Comparison of ENCODE assay signal across 10 cellular contexts in genomic region chr10:119131512-119132240, GRCh38. TPM values are rescaled to one million over a fixed set of nuclear protein-coding genes. Genes with fewer than 3 reads are reported as not detected.
DNase-seq lines count a peak whose midpoint lies in the region; ATAC-seq, FAIRE-seq and TF ChIP-seq lines count a peak whose summit lies in the region.
"Had no signal": no experiment of that assay in that cellular context is flagged by ENCODE, and none has a peak within 500 bp of the region (broad histone marks: within the 10 kb centered on the region; RNA-seq: fewer than 3 reads in every experiment).

No MANE protein-coding gene starts in this region.

- TF ChIP-seq CTCF in neutrophil (IDR thresholded peaks at IDR 0.05): no peak
- TF ChIP-seq CTCF in D721Med (IDR thresholded peaks at IDR 0.05; ENCODE audit: insufficient read depth, missing control alignments): no peak

- H3K27ac Mint-ChIP-seq in T-helper 17 cell: peak overlapping the region; percentile 92

- peak overlapping the region; percentile 93 for H3K27ac ChIP-seq in neutrophil
- H3K27ac ChIP-seq: C4-2B had no signal

- FAIRE-seq in D721Med (lab: Jason Lieb, UNC): no peak

- peaks cover 55% of the 10 kb centered on the region for H3K36me3 ChIP-seq in neutrophil

- H3K9me3 ChIP-seq in T-helper 17 cell (ENCODE audit: control insufficient read depth, low read length, poor library complexity, severe bottlenecking): no peaks in the 10 kb centered on the region
- H3K9me3 ChIP-seq in neutrophil: no peaks in the 10 kb centered on the region
- H3K9me3 ChIP-seq: body of pancreas had no signal

- H3K4me3 Mint-ChIP-seq in T-helper 17 cell: peak overlapping the region; percentile 87

- H3K27me3 Mint-ChIP-seq in T-helper 17 cell: no peaks in the 10 kb centered on the region

- peaks cover 70 to 71% of the 10 kb centered on the region in 2 experiments for H3K4me1 ChIP-seq in neutrophil (ENCODE audit: control insufficient read depth in 1 of 2, insufficient read depth in 1 of 2, low read depth in 1 of 2, low read length in 1 of 2)
- H3K4me1 ChIP-seq: body of pancreas had no signal

- peak overlapping the region; percentile 48 to 63 for H3K4me3 ChIP-seq in neutrophil (ENCODE audit: low read depth in 1 of 2, low read length in 1 of 2)
- H3K4me3 ChIP-seq: body of pancreas had no signal

- peaks cover 4% of the 10 kb centered on the region for H3K36me3 Mint-ChIP-seq in T-helper 17 cell (ENCODE audit: low read depth)

- DNase-seq in activated CD8-positive, alpha-beta memory T cell treated with anti-CD3 and anti-CD28 coated beads for 48 hours (ENCODE audit: low read depth in 2 of 3, low spot score in 2 of 3): peak in 2 of 3 experiments; percentile 4 to 29
- DNase-seq in activated CD8-positive, alpha-beta memory T cell treated with anti-CD3 and anti-CD28 coated beads, Interleukin-2, amount 50 U/mL, for 48 hours: no peak
- DNase-seq in T-helper 17 cell: no peak
- DNase-seq in dermis microvascular lymphatic vessel endothelial cell (ENCODE audit: low read depth in 2 of 2): peak; percentile 12 to 27
- no peak for DNase-seq in NCI-H1092 (lab: John Stamatoyannopoulos, UW)
- DNase-seq in D721Med (ENCODE audit: insufficient read length, low spot score): no peak

- H3K4me1 Mint-ChIP-seq in T-helper 17 cell: peaks cover 40% of the 10 kb centered on the region

- peak; percentile 81 for ATAC-seq in HG03354 (IDR thresholded peaks at IDR 0.05; ENCODE audit: poor library complexity, severe bottlenecking, unreplicated experiment)
- ATAC-seq in T-helper 17 cell: peak; percentile 89
- ATAC-seq: body of pancreas had no signal

- no peaks in the 10 kb centered on the region for H3K27me3 ChIP-seq in neutrophil
- H3K27me3 ChIP-seq: body of pancreas had no signal

RNA-seq across cellular contexts. Expression of gene DENND10, which starts 27.8 kb away (rescaled TPM):
- total RNA-seq in T-helper 17 cell (10 to 100 TPM; 37.4 to 52.1 TPM), dermis microvascular lymphatic vessel endothelial cell (49.6 and 70.7 TPM in 2 replicates)

RNA-seq across cellular contexts. Expression of gene SFXN4, which starts 33.8 kb away (rescaled TPM):
- total RNA-seq in T-helper 17 cell: 1 to 10 TPM; 8.3 to 9.5 TPM
- total RNA-seq in dermis microvascular lymphatic vessel endothelial cell: 9.4 and 11.8 TPM in 2 replicates

RNA-seq across cellular contexts. Expression of gene PRDX3, which starts 46.9 kb away (rescaled TPM):
- total RNA-seq in T-helper 17 cell: 10 to 100 TPM; 16.4 to 17.1 TPM
- total RNA-seq in dermis microvascular lymphatic vessel endothelial cell: 160 and 235 TPM in 2 replicates

RNA-seq across cellular contexts. Expression of gene EIF3A, which starts 51.1 kb away (rescaled TPM):
- total RNA-seq in T-helper 17 cell: 100 to 1,000 TPM; 149 to 169 TPM
- total RNA-seq in dermis microvascular lymphatic vessel endothelial cell: 69.6 and 95.7 TPM in 2 replicates

Comparison
In these comparisons a context has a peak if more than half of its experiments do, and no peak if none do; other contexts are left out.
1. DNase-seq: peak in activated CD8-positive, alpha-beta memory T cell treated with anti-CD3 and anti-CD28 coated beads for 48 hours (2 of 3) and dermis microvascular lymphatic vessel endothelial cell (2 of 2); none in activated CD8-positive, alpha-beta memory T cell treated with anti-CD3 and anti-CD28 coated beads, Interleukin-2, amount 50 U/mL, for 48 hours (single experiment), T-helper 17 cell (0 of 3), NCI-H1092 (single experiment) and D721Med (single experiment).